10 cellular contexts compared by ENCODE assay signal in genomic region chr11:119795231-119795630, GRCh38.
DNase-seq lines count a peak whose midpoint lies in the region; ATAC-seq and TF ChIP-seq lines count a peak whose summit lies in the region.
"Had no signal": no experiment of that assay in that cellular context is flagged by ENCODE, and none has a peak within 500 bp of the region (broad histone marks: within the 10 kb centered on the region; RNA-seq: fewer than 3 reads in every experiment).

No MANE protein-coding gene starts in this region.

- no peaks in the 10 kb centered on the region for H3K4me1 ChIP-seq in HEK293 (ENCODE audit: control insufficient read depth, insufficient read depth, low read length)

- peak; percentile 48 for DNase-seq in astrocyte of the cerebellum (ENCODE audit: low read depth)
- DNase-seq in iPS-NIHi7 (ENCODE audit: extremely low spot score) = peak; percentile 43
- DNase-seq in activated CD4-positive, alpha-beta T cell treated with anti-CD3 and anti-CD28 coated beads, Interleukin-2, amount 50 U/mL, for 1 hour = no peak
- no peak for DNase-seq in activated effector memory CD4-positive, alpha-beta T cell treated with anti-CD3 and anti-CD28 coated beads, Interleukin-2, amount 50 U/mL, for 16 hours
- DNase-seq: DMS53, NCI-H187 treated with DMSO at 0.1 percent for 48 hours, T-helper 17 cell had no signal

- POLR2A ChIA-PET in HEK293 (lab: Yijun Ruan, JAX) = no interaction called here

- TF ChIP-seq CTCF in HEK293 (tag by site-specific recombination; IDR thresholded peaks at IDR 0.05) = no peak
- no peak for TF ChIP-seq CTCF in astrocyte of the cerebellum (IDR thresholded peaks at IDR 0.05; ENCODE audit: low read depth, low read length, missing control alignments)

- no peak overlapping the region for H3K27ac ChIP-seq in HEK293 (ENCODE audit: extremely low read depth, low read depth, low read length)

- no peaks in the 10 kb centered on the region for H3K9me3 ChIP-seq in HEK293 (ENCODE audit: control insufficient read depth, insufficient read depth, low read depth, low read length)

- ATAC-seq in HG02571 (IDR thresholded peaks at IDR 0.05; ENCODE audit: unreplicated experiment) (no peak), GM21381 (IDR thresholded peaks at IDR 0.05; ENCODE audit: unreplicated experiment) (no peak)
- ATAC-seq: T-helper 17 cell had no signal

- H3K4me3 ChIP-seq in HEK293 (ENCODE audit: low read depth, low read length) (no peak overlapping the region), astrocyte of the cerebellum (ENCODE audit: low read depth, low read length) (no peak overlapping the region)

- CTCF ChIA-PET in HEK293 (lab: Yijun Ruan, JAX) = no interaction called here

- in situ Hi-C loops in astrocyte of the cerebellum (cut with HindIII; ENCODE audit: low sequenced_read_pairs) = no loop called here

- H3K36me3 ChIP-seq in HEK293 (ENCODE audit: control insufficient read depth in 2 of 2, insufficient read depth in 1 of 2, low read length in 2 of 2) = no peaks in the 10 kb centered on the region

TF ChIP-seq in HEK293, 187 proteins besides CTCF, POLR2A, EP300 and RAD21:
- peak; percentile 45 for TF ChIP-seq ZFHX2 (tag by site-specific recombination; conservative IDR thresholded peaks at IDR 0.05)
- TF ChIP-seq ZNF621 (tag by site-specific recombination; IDR thresholded peaks at IDR 0.05) = no peak

Comparison
In these comparisons a context has a peak if more than half of its experiments do, and no peak if none do; other contexts are left out.
1. DNase-seq: peak in astrocyte of the cerebellum (single experiment) and iPS-NIHi7 (single experiment); none in activated CD4-positive, alpha-beta T cell treated with anti-CD3 and anti-CD28 coated beads, Interleukin-2, amount 50 U/mL, for 1 hour (single experiment) and activated effector memory CD4-positive, alpha-beta T cell treated with anti-CD3 and anti-CD28 coated beads, Interleukin-2, amount 50 U/mL, for 16 hours (single experiment).